In genomic region chr12:79407671-79408622, GRCh38 we compare ENCODE assay signal across 8 cellular contexts.
DNase-seq lines count a peak whose midpoint lies in the region; ATAC-seq and TF ChIP-seq lines count a peak whose summit lies in the region.

No MANE protein-coding gene starts in this region.

- no peaks in the 10 kb centered on the region for H3K4me1 ChIP-seq in mesendoderm (ENCODE audit: control insufficient read depth, low read depth, low read length)

- no peak overlapping the region for H2BK5ac ChIP-seq in mesendoderm (ENCODE audit: low read length)

- no peak overlapping the region for H4K5ac ChIP-seq in mesendoderm (ENCODE audit: low read length)

- H3K4me1 Mint-ChIP-seq in Calu3 (ENCODE audit: low read depth, unreplicated experiment) = peaks cover 30% of the 10 kb centered on the region

- no peak overlapping the region for H3K4me2 ChIP-seq in mesendoderm (ENCODE audit: low read length)

- H3K27ac ChIP-seq in dorsolateral prefrontal cortex = peak overlapping the region in 6 of 59 donors; percentile 0 to 43 (median 12)
- H3K27ac ChIP-seq in mesendoderm (ENCODE audit: low read depth, low read length) = no peak overlapping the region

- H3K18ac ChIP-seq in mesendoderm (ENCODE audit: low read length) = no peak overlapping the region

- no peaks in the 10 kb centered on the region for H3K79me1 ChIP-seq in mesendoderm (ENCODE audit: low read length)

- no peaks in the 10 kb centered on the region for H3K27me3 Mint-ChIP-seq in Calu3 (ENCODE audit: unreplicated experiment)

- H3K36me3 ChIP-seq in mesendoderm (ENCODE audit: control insufficient read depth, insufficient read depth, low read length) = no peaks in the 10 kb centered on the region

- H3K56ac ChIP-seq in mesendoderm (ENCODE audit: low read length) = peak overlapping the region; percentile 61

- H3K27me3 ChIP-seq in dorsolateral prefrontal cortex (no peaks in the 10 kb centered on the region), mesendoderm (ENCODE audit: insufficient read depth, low read length, poor library complexity) (no peaks in the 10 kb centered on the region)

- peak overlapping the region; percentile 48 for H3K27ac Mint-ChIP-seq in Calu3 (ENCODE audit: unreplicated experiment)

- BruUV-seq in Calu3 (replicated peaks; lab: Mats Ljungman, UMichigan) = no TSS peak

- no peaks in the 10 kb centered on the region for H3K9me3 Mint-ChIP-seq in Calu3 (ENCODE audit: low read depth, unreplicated experiment)

- no peak overlapping the region for H2BK15ac ChIP-seq in mesendoderm (replicated peaks; ENCODE audit: low read depth)

- H4K8ac ChIP-seq in mesendoderm (ENCODE audit: low read depth, low read length) = no peak overlapping the region

- H3K23ac ChIP-seq in mesendoderm (ENCODE audit: low read length) = no peak overlapping the region

- H2BK120ac ChIP-seq in mesendoderm (ENCODE audit: low read depth, low read length) = no peak overlapping the region

- WGBS in mesendoderm (ENCODE audit: extremely low coverage, insufficient coverage, low lambda C conversion rate) = no CpG with 5 or more reads among the region's 6 CpGs

- H3K4me3 ChIP-seq in dorsolateral prefrontal cortex (no peak overlapping the region), mesendoderm (ENCODE audit: low read length) (no peak overlapping the region)

- TF ChIP-seq CTCF in Calu3 (IDR thresholded peaks at IDR 0.05; ENCODE audit: unreplicated experiment) = peak; percentile 62
- peak in 45 of 56 donors; percentile 11 to 70 (median 43) for TF ChIP-seq CTCF in dorsolateral prefrontal cortex (IDR thresholded peaks at IDR 0.05 in 54 of 56, conservative IDR thresholded peaks at IDR 0.05 in 2 of 56; ENCODE audit: low read depth in 1 of 56, partially characterized antibody in 56 of 56)

- H3K9ac ChIP-seq in mesendoderm (ENCODE audit: low read length) = no peak overlapping the region

- intact Hi-C loops in Calu3 (cut with micrococcal nuclease; ENCODE audit: unreplicated experiment) = loop anchor here (1.0 to 10.0 kb wide), 7 partner anchors 139 to 1357 kb away; no protein-coding TSS in a partner anchor
- intact Hi-C loops in dorsolateral prefrontal cortex (cut with DNase I) = no loop called here

- peak overlapping the region; percentile 29 for H3K4me3 Mint-ChIP-seq in Calu3 (ENCODE audit: low read depth, unreplicated experiment)

- ATAC-seq in GM19035 (IDR thresholded peaks at IDR 0.05; ENCODE audit: unreplicated experiment) = peak; percentile 78
- peak; percentile 89 for ATAC-seq in HG03159 (IDR thresholded peaks at IDR 0.05; ENCODE audit: unreplicated experiment)

- no peaks in the 10 kb centered on the region for H3K36me3 Mint-ChIP-seq in Calu3 (ENCODE audit: insufficient read depth, unreplicated experiment)

- H2AK5ac ChIP-seq in mesendoderm (ENCODE audit: low read length) = no peak overlapping the region

- no peaks in the 10 kb centered on the region for H3K79me2 ChIP-seq in mesendoderm (ENCODE audit: control insufficient read depth, insufficient read depth, low read length)

- peak; percentile 82 for DNase-seq in Calu3
- peak; percentile 75 for DNase-seq in NCI-H748 (lab: John Stamatoyannopoulos, UW; ENCODE audit: unreplicated experiment)
- DNase-seq in dorsolateral prefrontal cortex = peak in 2 of 10 donors; percentile 15 to 35
- DNase-seq in mesendoderm = peak; percentile 90
- no peak for DNase-seq in retina
- DNase-seq in SKM-1 treated with dmso at 0.1 percent for 144 hours (lab: John Stamatoyannopoulos, UW; ENCODE audit: unreplicated experiment) = no peak

- H3K4ac ChIP-seq in mesendoderm (ENCODE audit: low read depth, low read length) = no peak overlapping the region

- CTCF ChIA-PET in Calu3 (lab: Charles Lee) = interaction anchor here (0.6 to 2.0 kb wide), 4 partner anchors 12 to 862 kb away, joined by 3 to 9 read pairs (median 5); no protein-coding TSS in a partner anchor

Comparison
In these comparisons a context has a peak if more than half of its experiments do, and no peak if none do; other contexts are left out.
1. DNase-seq: peak in Calu3 (single experiment), NCI-H748 (single experiment) and mesendoderm (single experiment); none in retina (single experiment) and SKM-1 treated with dmso at 0.1 percent for 144 hours (single experiment).